1 cellular context compared by ENCODE assay signal in the genomic region with DNA sequence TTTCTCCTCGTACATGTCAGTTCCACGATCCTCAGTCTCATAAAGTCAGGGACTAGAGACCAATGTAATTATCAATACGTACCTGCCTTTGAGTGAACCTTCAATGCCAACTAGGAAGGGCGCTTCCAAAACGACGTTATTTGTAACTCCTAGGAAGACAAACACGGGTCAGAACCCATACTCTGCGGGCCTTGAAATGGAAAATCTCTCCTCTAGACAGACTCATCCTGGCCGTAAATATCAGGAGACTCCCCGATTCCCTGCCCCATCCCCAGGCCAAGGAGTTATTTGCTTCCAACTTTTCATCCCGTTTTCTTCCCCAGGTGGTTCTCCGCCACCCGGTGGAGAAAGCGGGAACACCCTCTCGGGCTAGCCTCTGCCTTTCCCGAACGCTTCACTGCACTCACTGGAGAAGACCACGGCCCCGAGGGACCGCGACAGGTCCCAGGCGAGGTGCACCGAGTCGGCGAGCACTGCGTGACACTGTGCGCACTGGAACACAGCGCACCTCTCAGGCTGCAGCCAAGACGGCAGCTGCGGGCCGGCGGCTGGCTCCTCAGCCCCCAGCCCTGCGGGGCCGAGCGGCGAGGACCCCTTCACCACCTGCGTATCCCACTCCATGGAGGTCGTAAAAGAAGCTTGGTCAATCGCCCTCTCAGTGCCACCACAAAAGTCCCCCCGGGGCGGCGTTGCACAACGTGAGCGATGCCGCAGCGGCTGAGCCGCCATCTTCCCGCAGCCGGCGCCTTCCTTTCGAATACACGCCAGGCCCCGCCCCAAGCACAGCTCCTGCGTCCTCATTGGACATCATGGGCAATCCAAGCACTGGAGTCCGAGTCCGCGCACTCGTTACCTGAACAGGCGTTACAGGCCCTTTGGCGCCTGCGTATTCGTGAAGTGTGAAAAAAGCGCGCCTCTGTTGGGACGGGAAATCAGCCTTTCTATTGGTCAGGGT.
TF ChIP-seq lines count a peak whose summit lies in the region.

A gene (minus strand): TSS at position 759 of the 955 bp plus-strand sequence. CDS start 30 bp downstream, at position 729.

TF ChIP-seq in K562, 482 proteins besides CTCF, POLR2A, EP300 and RAD21 (continued from another document and continues in another):
- TF ChIP-seq PRMT5 (CRISPR knock-in tag; IDR thresholded peaks at IDR 0.05) (no peak), HNRNPLL (IDR thresholded peaks at IDR 0.05; ENCODE audit: low read depth, low read length, poor library complexity, severe bottlenecking) (peak; percentile 68), ZNF561 (CRISPR knock-in tag; conservative IDR thresholded peaks at IDR 0.05) (no peak), ZNF444 (CRISPR knock-in tag; IDR thresholded peaks at IDR 0.05) (no peak), NFIC (IDR thresholded peaks at IDR 0.05) (peak; percentile 65), ZFX (CRISPR knock-in tag; IDR thresholded peaks at IDR 0.05) (peak; percentile 92), TBP (optimal IDR thresholded peaks at IDR 0.05; ENCODE audit: low read depth, low read length) (peak; percentile 91), TAL1 (IDR thresholded peaks at IDR 0.05) (no peak), ZNF778 (CRISPR knock-in tag; IDR thresholded peaks at IDR 0.05) (no peak), PHB (CRISPR knock-in tag; IDR thresholded peaks at IDR 0.05) (no peak), RBM14 (IDR thresholded peaks at IDR 0.05; ENCODE audit: borderline replicate concordance, insufficient read depth, low read depth, low read length) (no peak), RBM39 (optimal IDR thresholded peaks at IDR 0.05; ENCODE audit: low read depth, low read length) (no peak), NELFE (IDR thresholded peaks at IDR 0.05; ENCODE audit: insufficient read depth, insufficient read length) (no peak), HNRNPL (IDR thresholded peaks at IDR 0.05; ENCODE audit: low read depth, low read length) (no peak), PHF20 (IDR thresholded peaks at IDR 0.05; ENCODE audit: partially characterized antibody) (peak; percentile 78), CREB1 (IDR thresholded peaks at IDR 0.05) (peak; percentile 61; the same call in 1 of the 2 replicates), CREB1 (CRISPR knock-in tag; IDR thresholded peaks at IDR 0.05) (peak; percentile 65), PHTF2 (CRISPR knock-in tag; IDR thresholded peaks at IDR 0.05) (no peak), SMARCA4 (IDR thresholded peaks at IDR 0.05) (peak; percentile 37; the same call in 1 of the 2 replicates), RBM15 (IDR thresholded peaks at IDR 0.05; ENCODE audit: insufficient read depth, low read length) (no peak), ZNF316 (IDR thresholded peaks at IDR 0.05) (no peak), ZNF263 (CRISPR knock-in tag; IDR thresholded peaks at IDR 0.05; ENCODE audit: borderline replicate concordance) (peak; percentile 38; the same call in 1 of the 2 replicates), CBX1 (IDR thresholded peaks at IDR 0.05; ENCODE audit: low read depth) (peak; percentile 79; the same call in 1 of the 2 replicates), POLR2H (tag; IDR thresholded peaks at IDR 0.05; ENCODE audit: low read depth) (no peak), PCBP1 (IDR thresholded peaks at IDR 0.05; ENCODE audit: low read depth, low read length, poor library complexity, severe bottlenecking) (no peak), LEF1 (IDR thresholded peaks at IDR 0.05) (no peak), HDAC2 (IDR thresholded peaks at IDR 0.05) (peak; percentile 75; the same call in 1 of the 2 replicates), SREBF2 (CRISPR knock-in tag; IDR thresholded peaks at IDR 0.05) (no peak), NFXL1 (CRISPR knock-in tag; IDR thresholded peaks at IDR 0.05) (no peak)
- TF ChIP-seq, protein P1, sequence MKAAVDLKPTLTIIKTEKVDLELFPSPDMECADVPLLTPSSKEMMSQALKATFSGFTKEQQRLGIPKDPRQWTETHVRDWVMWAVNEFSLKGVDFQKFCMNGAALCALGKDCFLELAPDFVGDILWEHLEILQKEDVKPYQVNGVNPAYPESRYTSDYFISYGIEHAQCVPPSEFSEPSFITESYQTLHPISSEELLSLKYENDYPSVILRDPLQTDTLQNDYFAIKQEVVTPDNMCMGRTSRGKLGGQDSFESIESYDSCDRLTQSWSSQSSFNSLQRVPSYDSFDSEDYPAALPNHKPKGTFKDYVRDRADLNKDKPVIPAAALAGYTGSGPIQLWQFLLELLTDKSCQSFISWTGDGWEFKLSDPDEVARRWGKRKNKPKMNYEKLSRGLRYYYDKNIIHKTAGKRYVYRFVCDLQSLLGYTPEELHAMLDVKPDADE (conservative IDR thresholded peaks at IDR 0.05; ENCODE audit: control insufficient read depth, low read depth, low read length), result peak; percentile 72
- TF ChIP-seq, protein P2, sequence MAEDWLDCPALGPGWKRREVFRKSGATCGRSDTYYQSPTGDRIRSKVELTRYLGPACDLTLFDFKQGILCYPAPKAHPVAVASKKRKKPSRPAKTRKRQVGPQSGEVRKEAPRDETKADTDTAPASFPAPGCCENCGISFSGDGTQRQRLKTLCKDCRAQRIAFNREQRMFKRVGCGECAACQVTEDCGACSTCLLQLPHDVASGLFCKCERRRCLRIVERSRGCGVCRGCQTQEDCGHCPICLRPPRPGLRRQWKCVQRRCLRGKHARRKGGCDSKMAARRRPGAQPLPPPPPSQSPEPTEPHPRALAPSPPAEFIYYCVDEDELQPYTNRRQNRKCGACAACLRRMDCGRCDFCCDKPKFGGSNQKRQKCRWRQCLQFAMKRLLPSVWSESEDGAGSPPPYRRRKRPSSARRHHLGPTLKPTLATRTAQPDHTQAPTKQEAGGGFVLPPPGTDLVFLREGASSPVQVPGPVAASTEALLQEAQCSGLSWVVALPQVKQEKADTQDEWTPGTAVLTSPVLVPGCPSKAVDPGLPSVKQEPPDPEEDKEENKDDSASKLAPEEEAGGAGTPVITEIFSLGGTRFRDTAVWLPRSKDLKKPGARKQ (CRISPR knock-in tag; IDR thresholded peaks at IDR 0.05), result no peak
- TF ChIP-seq, protein P3, sequence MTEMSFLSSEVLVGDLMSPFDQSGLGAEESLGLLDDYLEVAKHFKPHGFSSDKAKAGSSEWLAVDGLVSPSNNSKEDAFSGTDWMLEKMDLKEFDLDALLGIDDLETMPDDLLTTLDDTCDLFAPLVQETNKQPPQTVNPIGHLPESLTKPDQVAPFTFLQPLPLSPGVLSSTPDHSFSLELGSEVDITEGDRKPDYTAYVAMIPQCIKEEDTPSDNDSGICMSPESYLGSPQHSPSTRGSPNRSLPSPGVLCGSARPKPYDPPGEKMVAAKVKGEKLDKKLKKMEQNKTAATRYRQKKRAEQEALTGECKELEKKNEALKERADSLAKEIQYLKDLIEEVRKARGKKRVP (CRISPR knock-in tag; IDR thresholded peaks at IDR 0.05), result no peak
- TF ChIP-seq, protein P4, sequence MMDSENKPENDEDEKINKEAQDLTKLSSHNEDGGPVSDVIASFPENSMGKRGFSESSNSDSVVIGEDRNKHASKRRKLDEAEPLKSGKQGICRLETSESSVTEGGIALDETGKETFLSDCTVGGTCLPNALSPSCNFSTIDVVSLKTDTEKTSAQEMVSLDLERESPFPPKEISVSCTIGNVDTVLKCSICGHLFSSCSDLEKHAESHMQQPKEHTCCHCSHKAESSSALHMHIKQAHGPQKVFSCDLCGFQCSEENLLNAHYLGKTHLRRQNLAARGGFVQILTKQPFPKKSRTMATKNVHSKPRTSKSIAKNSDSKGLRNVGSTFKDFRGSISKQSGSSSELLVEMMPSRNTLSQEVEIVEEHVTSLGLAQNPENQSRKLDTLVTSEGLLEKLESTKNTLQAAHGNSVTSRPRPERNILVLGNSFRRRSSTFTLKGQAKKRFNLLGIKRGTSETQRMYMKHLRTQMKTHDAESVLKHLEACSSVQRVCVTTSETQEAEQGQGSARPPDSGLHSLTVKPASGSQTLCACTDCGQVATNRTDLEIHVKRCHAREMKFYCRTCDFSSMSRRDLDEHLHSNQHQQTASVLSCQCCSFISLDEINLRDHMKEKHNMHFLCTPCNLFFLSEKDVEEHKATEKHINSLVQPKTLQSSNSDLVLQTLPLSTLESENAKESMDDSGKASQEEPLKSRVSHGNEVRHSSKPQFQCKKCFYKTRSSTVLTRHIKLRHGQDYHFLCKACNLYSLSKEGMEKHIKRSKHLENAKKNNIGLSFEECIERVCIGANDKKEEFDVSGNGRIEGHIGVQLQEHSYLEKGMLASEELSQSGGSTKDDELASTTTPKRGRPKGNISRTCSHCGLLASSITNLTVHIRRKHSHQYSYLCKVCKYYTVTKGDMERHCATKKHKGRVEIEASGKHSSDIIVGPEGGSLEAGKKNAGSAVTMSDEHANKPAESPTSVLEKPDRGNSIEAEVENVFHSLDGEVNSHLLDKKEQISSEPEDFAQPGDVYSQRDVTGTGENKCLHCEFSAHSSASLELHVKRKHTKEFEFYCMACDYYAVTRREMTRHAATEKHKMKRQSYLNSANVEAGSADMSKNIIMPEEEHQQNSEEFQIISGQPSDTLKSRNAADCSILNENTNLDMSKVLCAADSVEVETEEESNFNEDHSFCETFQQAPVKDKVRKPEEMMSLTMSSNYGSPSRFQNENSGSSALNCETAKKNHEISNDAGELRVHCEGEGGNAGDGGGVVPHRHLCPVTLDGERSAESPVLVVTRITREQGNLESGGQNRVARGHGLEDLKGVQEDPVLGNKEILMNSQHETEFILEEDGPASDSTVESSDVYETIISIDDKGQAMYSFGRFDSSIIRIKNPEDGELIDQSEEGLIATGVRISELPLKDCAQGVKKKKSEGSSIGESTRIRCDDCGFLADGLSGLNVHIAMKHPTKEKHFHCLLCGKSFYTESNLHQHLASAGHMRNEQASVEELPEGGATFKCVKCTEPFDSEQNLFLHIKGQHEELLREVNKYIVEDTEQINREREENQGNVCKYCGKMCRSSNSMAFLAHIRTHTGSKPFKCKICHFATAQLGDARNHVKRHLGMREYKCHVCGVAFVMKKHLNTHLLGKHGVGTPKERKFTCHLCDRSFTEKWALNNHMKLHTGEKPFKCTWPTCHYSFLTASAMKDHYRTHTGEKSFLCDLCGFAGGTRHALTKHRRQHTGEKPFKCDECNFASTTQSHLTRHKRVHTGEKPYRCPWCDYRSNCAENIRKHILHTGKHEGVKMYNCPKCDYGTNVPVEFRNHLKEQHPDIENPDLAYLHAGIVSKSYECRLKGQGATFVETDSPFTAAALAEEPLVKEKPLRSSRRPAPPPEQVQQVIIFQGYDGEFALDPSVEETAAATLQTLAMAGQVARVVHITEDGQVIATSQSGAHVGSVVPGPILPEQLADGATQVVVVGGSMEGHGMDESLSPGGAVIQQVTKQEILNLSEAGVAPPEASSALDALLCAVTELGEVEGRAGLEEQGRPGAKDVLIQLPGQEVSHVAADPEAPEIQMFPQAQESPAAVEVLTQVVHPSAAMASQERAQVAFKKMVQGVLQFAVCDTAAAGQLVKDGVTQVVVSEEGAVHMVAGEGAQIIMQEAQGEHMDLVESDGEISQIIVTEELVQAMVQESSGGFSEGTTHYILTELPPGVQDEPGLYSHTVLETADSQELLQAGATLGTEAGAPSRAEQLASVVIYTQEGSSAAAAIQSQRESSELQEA (IDR thresholded peaks at IDR 0.05; ENCODE audit: low read depth), result no peak
- TF ChIP-seq, protein P5, sequence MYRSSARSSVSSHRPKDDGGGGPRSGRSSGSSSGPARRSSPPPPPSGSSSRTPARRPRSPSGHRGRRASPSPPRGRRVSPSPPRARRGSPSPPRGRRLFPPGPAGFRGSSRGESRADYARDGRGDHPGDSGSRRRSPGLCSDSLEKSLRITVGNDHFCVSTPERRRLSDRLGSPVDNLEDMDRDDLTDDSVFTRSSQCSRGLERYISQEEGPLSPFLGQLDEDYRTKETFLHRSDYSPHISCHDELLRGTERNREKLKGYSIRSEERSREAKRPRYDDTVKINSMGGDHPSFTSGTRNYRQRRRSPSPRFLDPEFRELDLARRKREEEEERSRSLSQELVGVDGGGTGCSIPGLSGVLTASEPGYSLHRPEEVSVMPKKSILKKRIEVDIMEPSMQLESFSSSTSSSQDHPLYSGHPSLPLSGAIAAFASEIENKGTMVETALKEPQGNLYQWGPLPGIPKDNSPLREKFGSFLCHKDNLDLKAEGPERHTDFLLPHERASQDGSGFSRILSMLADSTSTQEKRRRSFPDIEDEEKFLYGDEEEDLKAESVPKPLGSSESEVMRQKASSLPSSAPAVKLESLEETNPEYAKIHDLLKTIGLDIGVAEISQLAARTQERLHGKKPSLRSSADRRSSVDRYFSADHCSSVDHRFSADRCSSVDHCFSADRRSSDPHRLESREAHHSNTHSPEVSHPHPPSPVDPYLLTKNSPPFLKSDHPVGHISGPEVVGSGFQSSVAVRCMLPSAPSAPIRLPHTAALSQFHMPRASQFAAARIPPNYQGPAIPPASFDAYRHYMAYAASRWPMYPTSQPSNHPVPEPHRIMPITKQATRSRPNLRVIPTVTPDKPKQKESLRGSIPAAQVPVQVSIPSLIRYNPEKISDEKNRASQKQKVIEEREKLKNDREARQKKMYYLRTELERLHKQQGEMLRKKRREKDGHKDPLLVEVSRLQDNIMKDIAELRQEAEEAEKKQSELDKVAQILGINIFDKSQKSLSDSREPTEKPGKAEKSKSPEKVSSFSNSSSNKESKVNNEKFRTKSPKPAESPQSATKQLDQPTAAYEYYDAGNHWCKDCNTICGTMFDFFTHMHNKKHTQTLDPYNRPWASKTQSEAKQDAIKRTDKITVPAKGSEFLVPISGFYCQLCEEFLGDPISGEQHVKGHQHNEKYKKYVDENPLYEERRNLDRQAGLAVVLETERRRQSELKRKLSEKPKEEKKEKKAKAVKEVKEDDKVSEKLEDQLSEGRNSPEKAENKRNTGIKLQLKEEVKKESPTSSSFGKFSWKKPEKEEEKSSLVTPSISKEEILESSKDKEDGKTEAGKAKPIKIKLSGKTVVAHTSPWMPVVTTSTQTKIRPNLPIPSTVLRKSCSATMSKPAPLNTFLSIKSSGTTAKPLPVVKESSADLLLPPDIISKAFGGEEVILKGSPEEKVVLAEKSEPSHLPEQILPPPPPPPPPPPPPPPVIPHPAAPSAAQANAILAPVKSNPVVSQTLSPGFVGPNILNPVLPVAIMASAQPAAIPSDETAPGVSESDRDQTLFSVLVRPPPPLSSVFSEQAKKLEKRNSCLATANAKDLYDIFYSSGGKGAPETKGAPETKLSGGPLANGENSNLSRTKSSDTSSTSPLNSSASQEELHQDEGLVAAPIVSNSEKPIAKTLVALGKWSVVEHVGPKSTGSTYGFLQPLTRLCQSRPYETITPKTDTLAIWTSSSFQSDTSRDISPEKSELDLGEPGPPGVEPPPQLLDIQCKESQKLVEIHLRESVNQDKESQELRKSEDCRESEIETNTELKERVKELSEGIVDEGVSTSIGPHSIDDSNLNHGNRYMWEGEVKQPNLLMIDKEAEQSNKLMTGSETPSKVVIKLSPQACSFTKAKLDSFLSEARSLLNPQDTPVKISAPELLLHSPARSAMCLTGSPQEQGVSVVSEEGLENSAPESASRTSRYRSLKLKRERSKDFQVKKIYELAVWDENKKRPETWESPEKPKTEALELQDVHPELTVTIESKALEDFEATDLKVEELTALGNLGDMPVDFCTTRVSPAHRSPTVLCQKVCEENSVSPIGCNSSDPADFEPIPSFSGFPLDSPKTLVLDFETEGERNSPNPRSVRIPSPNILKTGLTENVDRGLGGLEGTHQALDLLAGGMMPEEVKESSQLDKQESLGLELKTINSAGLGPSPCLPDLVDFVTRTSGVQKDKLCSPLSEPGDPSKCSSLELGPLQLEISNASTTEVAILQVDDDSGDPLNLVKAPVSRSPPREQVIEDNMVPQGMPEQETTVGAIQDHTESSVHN (IDR thresholded peaks at IDR 0.05; ENCODE audit: borderline replicate concordance in 1 of 2, low read depth in 1 of 2), result no peak
- TF ChIP-seq, protein P6, sequence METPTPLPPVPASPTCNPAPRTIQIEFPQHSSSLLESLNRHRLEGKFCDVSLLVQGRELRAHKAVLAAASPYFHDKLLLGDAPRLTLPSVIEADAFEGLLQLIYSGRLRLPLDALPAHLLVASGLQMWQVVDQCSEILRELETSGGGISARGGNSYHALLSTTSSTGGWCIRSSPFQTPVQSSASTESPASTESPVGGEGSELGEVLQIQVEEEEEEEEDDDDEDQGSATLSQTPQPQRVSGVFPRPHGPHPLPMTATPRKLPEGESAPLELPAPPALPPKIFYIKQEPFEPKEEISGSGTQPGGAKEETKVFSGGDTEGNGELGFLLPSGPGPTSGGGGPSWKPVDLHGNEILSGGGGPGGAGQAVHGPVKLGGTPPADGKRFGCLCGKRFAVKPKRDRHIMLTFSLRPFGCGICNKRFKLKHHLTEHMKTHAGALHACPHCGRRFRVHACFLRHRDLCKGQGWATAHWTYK (CRISPR knock-in tag; IDR thresholded peaks at IDR 0.05), result no peak
